9 cellular contexts compared by ENCODE assay signal in the genomic region with DNA sequence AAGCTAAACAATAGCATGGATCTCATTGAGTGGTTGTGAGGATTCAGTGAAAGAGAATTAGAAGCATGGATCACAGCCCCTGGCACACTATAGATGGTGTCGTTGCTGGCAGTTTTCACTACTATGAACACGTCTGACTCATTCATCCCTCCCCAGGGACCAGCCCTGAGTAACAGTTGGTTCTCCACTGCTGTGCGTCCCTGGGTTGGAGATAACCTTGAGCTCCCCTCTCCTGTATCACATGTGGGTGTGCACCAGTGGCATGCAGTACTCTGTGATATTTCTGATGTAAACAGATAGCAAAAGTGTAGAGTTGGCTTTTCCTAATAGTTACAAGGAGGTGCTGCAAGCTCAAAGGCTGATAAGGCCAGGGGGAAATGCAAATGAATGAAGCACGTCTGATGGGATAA. TPM values are rescaled to one million over a fixed set of nuclear protein-coding genes. Genes with fewer than 3 reads are reported as not detected.
DNase-seq lines count a peak whose midpoint lies in the region; ATAC-seq and TF ChIP-seq lines count a peak whose summit lies in the region.
"Had no signal": no experiment of that assay in that cellular context is flagged by ENCODE, and none has a peak within 500 bp of the region (broad histone marks: within the 10 kb centered on the region; RNA-seq: fewer than 3 reads in every experiment).

No MANE protein-coding gene starts in this region.

- TF ChIP-seq CTCF in HEK293 (tag by site-specific recombination; IDR thresholded peaks at IDR 0.05) = no peak

- WGBS in right cardiac atrium = 15% methylated on average over 4 of the region's 4 CpGs

- H3K9me3 ChIP-seq in HEK293 (ENCODE audit: control insufficient read depth, insufficient read depth, low read depth, low read length) = no peaks in the 10 kb centered on the region
- no peaks in the 10 kb centered on the region for H3K9me3 ChIP-seq in right cardiac atrium (ENCODE audit: control insufficient read depth, low read length)
- H3K9me3 ChIP-seq in CD8-positive, alpha-beta memory T cell (ENCODE audit: low read length) = no peaks in the 10 kb centered on the region

- H3K4me1 Mint-ChIP-seq in CD8-positive, alpha-beta memory T cell = peaks cover 40 to 72% (median 54%) of the 10 kb centered on the region in 3 donors

- no peaks in the 10 kb centered on the region for H3K9me3 Mint-ChIP-seq in CD8-positive, alpha-beta memory T cell

- H3K36me3 Mint-ChIP-seq in CD8-positive, alpha-beta memory T cell = no peaks in the 10 kb centered on the region

- H3K4me3 ChIP-seq in HEK293 (ENCODE audit: low read depth, low read length) (no peak overlapping the region), right cardiac atrium (ENCODE audit: low read length) (no peak overlapping the region)
- H3K4me3 ChIP-seq in CD8-positive, alpha-beta memory T cell (ENCODE audit: low read length) = no peak overlapping the region

- H3K4me1 ChIP-seq in HEK293 (ENCODE audit: control insufficient read depth, insufficient read depth, low read length) (no peaks in the 10 kb centered on the region), right cardiac atrium (ENCODE audit: control insufficient read depth, insufficient read depth, low read length) (peaks cover 13% of the 10 kb centered on the region)
- peaks cover 61% of the 10 kb centered on the region for H3K4me1 ChIP-seq in CD8-positive, alpha-beta memory T cell (ENCODE audit: insufficient read depth, low read length)

- intact Hi-C loops in right cardiac atrium (cut with DNase I) = no loop called here

- H3K27ac Mint-ChIP-seq in CD8-positive, alpha-beta memory T cell = peak overlapping the region in 1 of 8 donors; percentile 39

- CTCF ChIA-PET in HEK293 (lab: Yijun Ruan, JAX) = interaction anchor here (0.6 to 1.1 kb wide), 2 partner anchors 32 to 46 kb away, joined by 3 to 5 read pairs; no protein-coding TSS in a partner anchor
- CTCF ChIA-PET in CD8-positive, alpha-beta memory T cell (lab: Charles Lee) = interaction anchor here (1.0 to 22.4 kb wide), 3 partner anchors 31 to 39 kb away, joined by 3 to 292 read pairs (median 12); no protein-coding TSS in a partner anchor

- DNase-seq in OCI-M1 (lab: John Stamatoyannopoulos, UW) (peak; percentile 83), right cardiac atrium (peak; percentile 75 to 88 (median 87)), NCI-H2196 treated with DMSO at 0.1 percent for 48 hours (lab: John Stamatoyannopoulos, UW; ENCODE audit: unreplicated experiment) (no peak), dedifferentiated amniotic fluid mesenchymal stem cell (ENCODE audit: extremely low spot score) (no peak)
- no peak for DNase-seq in CD8-positive, alpha-beta memory T cell
- no peak for DNase-seq in activated CD4-positive, alpha-beta T cell treated with anti-CD3 and anti-CD28 coated beads for 4 hours

- H3K27me3 ChIP-seq in right cardiac atrium (ENCODE audit: control insufficient read depth, insufficient read depth) = no peaks in the 10 kb centered on the region
- H3K27me3 ChIP-seq in CD8-positive, alpha-beta memory T cell (ENCODE audit: insufficient read depth, low read length, poor library complexity, severe bottlenecking) = no peaks in the 10 kb centered on the region

- peak; percentile 52 for ATAC-seq in GM18499 (IDR thresholded peaks at IDR 0.05; ENCODE audit: insufficient read depth, unreplicated experiment)
- peak; percentile 78 to 88 for ATAC-seq in right cardiac atrium
- ATAC-seq: Panc1 had no signal

- H3K4me3 Mint-ChIP-seq in CD8-positive, alpha-beta memory T cell = no peak overlapping the region

- no peaks in the 10 kb centered on the region for H3K36me3 ChIP-seq in HEK293 (ENCODE audit: control insufficient read depth in 2 of 2, insufficient read depth in 1 of 2, low read length in 2 of 2)
- H3K36me3 ChIP-seq in CD8-positive, alpha-beta memory T cell (ENCODE audit: insufficient read depth, low read length) = no peaks in the 10 kb centered on the region

- H3K27me3 Mint-ChIP-seq in CD8-positive, alpha-beta memory T cell = no peaks in the 10 kb centered on the region

- POLR2A ChIA-PET in HEK293 (lab: Yijun Ruan, JAX) = no interaction called here
- POLR2A ChIA-PET in CD8-positive, alpha-beta memory T cell (lab: Charles Lee) = interaction anchor here (0.6 kb wide), 1 partner anchor 32 kb away, joined by 3 read pairs; no protein-coding TSS in a partner anchor

- H3K27ac ChIP-seq in HEK293 (ENCODE audit: extremely low read depth, low read depth, low read length) = no peak overlapping the region
- peak overlapping the region; percentile 53 for H3K27ac ChIP-seq in right cardiac atrium (ENCODE audit: low read length)
- H3K27ac ChIP-seq in CD8-positive, alpha-beta memory T cell (ENCODE audit: low read depth, low read length) = no peak overlapping the region

TF ChIP-seq in HEK293, 187 proteins besides CTCF, POLR2A, EP300 and RAD21 (continues in another document):
- TF ChIP-seq, protein P1, sequence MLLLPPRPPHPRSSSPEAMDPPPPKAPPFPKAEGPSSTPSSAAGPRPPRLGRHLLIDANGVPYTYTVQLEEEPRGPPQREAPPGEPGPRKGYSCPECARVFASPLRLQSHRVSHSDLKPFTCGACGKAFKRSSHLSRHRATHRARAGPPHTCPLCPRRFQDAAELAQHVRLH (tag by site-specific recombination; IDR thresholded peaks at IDR 0.05) = no peak
- TF ChIP-seq, protein P2, sequence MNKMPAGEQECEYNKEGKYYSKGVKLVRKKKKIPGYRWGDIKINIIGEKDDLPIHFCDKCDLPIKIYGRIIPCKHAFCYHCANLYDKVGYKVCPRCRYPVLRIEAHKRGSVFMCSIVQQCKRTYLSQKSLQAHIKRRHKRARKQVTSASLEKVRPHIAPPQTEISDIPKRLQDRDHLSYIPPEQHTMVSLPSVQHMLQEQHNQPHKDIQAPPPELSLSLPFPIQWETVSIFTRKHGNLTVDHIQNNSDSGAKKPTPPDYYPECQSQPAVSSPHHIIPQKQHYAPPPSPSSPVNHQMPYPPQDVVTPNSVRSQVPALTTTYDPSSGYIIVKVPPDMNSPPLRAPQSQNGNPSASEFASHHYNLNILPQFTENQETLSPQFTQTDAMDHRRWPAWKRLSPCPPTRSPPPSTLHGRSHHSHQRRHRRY (tag by site-specific recombination; IDR thresholded peaks at IDR 0.05) = no peak
- TF ChIP-seq ZNF274 (IDR thresholded peaks at IDR 0.05; ENCODE audit: low read length) (no peak), ZNF274 (tag by site-specific recombination; IDR thresholded peaks at IDR 0.05; ENCODE audit: borderline replicate concordance) (no peak), ZBTB48 (tag by site-specific recombination; IDR thresholded peaks at IDR 0.05) (peak; percentile 68; the same call in 1 of the 2 replicates), SCRT2 (tag by site-specific recombination; IDR thresholded peaks at IDR 0.05) (peak; percentile 93), ZEB2 (tag by site-specific recombination; IDR thresholded peaks at IDR 0.05) (0 out of 2 replicates have a peak, but pooled peaks have one; percentile 29), ZNF140 (tag by site-specific recombination; IDR thresholded peaks at IDR 0.05) (no peak), ZNF776 (tag by site-specific recombination; IDR thresholded peaks at IDR 0.05; ENCODE audit: borderline replicate concordance) (no peak), SP7 (tag by site-specific recombination; IDR thresholded peaks at IDR 0.05) (0 out of 2 replicates have a peak, but pooled peaks have one; percentile 20), ZNF791 (tag by site-specific recombination; IDR thresholded peaks at IDR 0.05) (no peak), ZNF830 (tag by site-specific recombination; IDR thresholded peaks at IDR 0.05; ENCODE audit: low read depth) (no peak), ZIC2 (tag by site-specific recombination; IDR thresholded peaks at IDR 0.05) (0 out of 2 replicates have a peak, but pooled peaks have one; percentile 26)
- TF ChIP-seq, protein P3, sequence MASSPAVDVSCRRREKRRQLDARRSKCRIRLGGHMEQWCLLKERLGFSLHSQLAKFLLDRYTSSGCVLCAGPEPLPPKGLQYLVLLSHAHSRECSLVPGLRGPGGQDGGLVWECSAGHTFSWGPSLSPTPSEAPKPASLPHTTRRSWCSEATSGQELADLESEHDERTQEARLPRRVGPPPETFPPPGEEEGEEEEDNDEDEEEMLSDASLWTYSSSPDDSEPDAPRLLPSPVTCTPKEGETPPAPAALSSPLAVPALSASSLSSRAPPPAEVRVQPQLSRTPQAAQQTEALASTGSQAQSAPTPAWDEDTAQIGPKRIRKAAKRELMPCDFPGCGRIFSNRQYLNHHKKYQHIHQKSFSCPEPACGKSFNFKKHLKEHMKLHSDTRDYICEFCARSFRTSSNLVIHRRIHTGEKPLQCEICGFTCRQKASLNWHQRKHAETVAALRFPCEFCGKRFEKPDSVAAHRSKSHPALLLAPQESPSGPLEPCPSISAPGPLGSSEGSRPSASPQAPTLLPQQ (tag by site-specific recombination; IDR thresholded peaks at IDR 0.05) = 0 out of 2 replicates have a peak, but pooled peaks have one; percentile 40
- TF ChIP-seq, protein P4, sequence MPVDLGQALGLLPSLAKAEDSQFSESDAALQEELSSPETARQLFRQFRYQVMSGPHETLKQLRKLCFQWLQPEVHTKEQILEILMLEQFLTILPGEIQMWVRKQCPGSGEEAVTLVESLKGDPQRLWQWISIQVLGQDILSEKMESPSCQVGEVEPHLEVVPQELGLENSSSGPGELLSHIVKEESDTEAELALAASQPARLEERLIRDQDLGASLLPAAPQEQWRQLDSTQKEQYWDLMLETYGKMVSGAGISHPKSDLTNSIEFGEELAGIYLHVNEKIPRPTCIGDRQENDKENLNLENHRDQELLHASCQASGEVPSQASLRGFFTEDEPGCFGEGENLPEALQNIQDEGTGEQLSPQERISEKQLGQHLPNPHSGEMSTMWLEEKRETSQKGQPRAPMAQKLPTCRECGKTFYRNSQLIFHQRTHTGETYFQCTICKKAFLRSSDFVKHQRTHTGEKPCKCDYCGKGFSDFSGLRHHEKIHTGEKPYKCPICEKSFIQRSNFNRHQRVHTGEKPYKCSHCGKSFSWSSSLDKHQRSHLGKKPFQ (tag by site-specific recombination; IDR thresholded peaks at IDR 0.05) = no peak

RNA-seq across cellular contexts. Expression of gene LCP2, which starts 8.8 kb away (rescaled TPM):
- 10 to 100 TPM in 3 of 4 donors, 1 to 10 TPM in 1; 7.2 to 10.9 (median 10.4) TPM for total RNA-seq in right cardiac atrium
- polyA plus RNA-seq in right cardiac atrium = 3.0 TPM
- 100 to 1,000 TPM; 219 to 224 TPM for total RNA-seq in CD8-positive, alpha-beta memory T cell
- 288 TPM for polyA plus RNA-seq in CD8-positive, alpha-beta memory T cell

Comparison
In these comparisons a context has a peak if more than half of its experiments do, and no peak if none do; other contexts are left out.
1. DNase-seq: peak in OCI-M1 (single experiment) and right cardiac atrium (3 of 3); none in NCI-H2196 treated with DMSO at 0.1 percent for 48 hours (single experiment), CD8-positive, alpha-beta memory T cell (0 of 5), dedifferentiated amniotic fluid mesenchymal stem cell (single experiment) and activated CD4-positive, alpha-beta T cell treated with anti-CD3 and anti-CD28 coated beads for 4 hours (0 of 2).
2. RNA of gene LCP2, which starts 8.8 kb away (total RNA-seq): 219 to 224 TPM in CD8-positive, alpha-beta memory T cell; 7.2 to 10.9 TPM in right cardiac atrium; every median in the first group is over 10 times any median in the second.